In the genomic region with DNA sequence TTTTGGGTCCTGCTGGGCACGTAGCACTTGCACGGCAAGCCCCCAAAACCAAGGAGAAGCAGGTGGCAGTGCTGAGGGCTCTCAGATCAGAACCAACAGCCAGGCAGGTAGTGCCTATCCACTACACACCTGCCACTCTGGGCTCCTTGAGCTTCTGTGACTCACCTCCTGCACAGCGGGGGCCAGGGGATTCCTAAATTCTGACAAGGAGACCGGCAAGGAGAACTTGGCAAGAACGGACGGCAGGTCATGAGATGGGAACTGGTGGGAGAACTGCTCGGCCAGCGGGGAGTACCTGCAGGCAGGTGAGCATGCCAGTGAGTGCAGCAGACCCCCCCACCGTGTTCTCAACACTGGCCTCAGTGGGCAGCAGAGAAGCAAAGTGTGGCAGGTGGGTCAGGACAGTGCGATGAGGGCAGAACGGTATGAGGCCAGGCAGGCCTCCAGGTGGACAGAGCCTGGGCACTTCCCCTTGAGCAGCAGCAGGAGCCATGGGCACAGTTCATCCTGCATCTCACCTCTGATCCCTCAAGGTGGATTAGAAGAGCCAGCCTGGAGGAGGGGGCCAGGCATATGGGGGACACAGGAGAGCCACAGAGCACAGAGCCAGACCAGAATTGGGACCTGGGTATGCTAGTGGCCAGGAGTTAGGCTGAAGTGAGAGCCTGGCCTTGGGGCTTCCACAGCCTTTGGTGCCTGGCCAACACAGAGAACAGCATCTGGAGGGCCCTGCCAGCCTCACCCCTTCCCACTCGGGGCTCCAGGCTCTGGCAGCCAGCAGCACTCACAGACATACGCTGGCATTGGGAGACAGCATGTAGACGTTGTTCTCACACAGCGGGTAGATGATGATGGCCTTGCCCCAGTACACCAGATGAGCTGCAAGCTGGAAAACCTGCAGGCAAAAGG, we compare ENCODE assay signal across 20 cellular contexts. TPM values are rescaled to one million over a fixed set of nuclear protein-coding genes. Genes with fewer than 3 reads are reported as not detected.
DNase-seq lines count a peak whose midpoint lies in the region; ATAC-seq, FAIRE-seq and TF ChIP-seq lines count a peak whose summit lies in the region.
"Had no signal": no experiment of that assay in that cellular context is flagged by ENCODE, and none has a peak within 500 bp of the region (broad histone marks: within the 10 kb centered on the region; RNA-seq: fewer than 3 reads in every experiment).

No MANE protein-coding gene starts in this region.

- H3K27me3 ChIP-seq in H9 (ENCODE audit: insufficient read depth, low read length) (no peaks in the 10 kb centered on the region), HepG2 (ENCODE audit: control insufficient read depth in 1 of 2, insufficient read depth in 2 of 2, low read length in 2 of 2) (no peaks in the 10 kb centered on the region)
- H3K27me3 ChIP-seq: MG63, neutrophil, right atrium auricular region had no signal

- POLR2A ChIA-PET in HepG2 (lab: Yijun Ruan, JAX) = interaction anchor here (0.9 kb wide), 1 partner anchor 15 kb away, joined by 3 read pairs; no protein-coding TSS in a partner anchor

- H3K4me1 ChIP-seq in H9 (ENCODE audit: insufficient read depth, low read length) (no peaks in the 10 kb centered on the region), HepG2 (ENCODE audit: insufficient read depth, low read length) (peaks cover 11% of the 10 kb centered on the region)

- H2AK5ac ChIP-seq in H9 (ENCODE audit: insufficient read length, low read length) = no peak overlapping the region

- TF ChIP-seq CTCF in H9 (conservative IDR thresholded peaks at IDR 0.05) = no peak
- TF ChIP-seq CTCF in HepG2 (CRISPR knock-in tag; IDR thresholded peaks at IDR 0.05) = no peak
- TF ChIP-seq CTCF in mesothelial cell of epicardium (IDR thresholded peaks at IDR 0.05; ENCODE audit: unreplicated experiment) = no peak

- H3K4me3 Mint-ChIP-seq in H9 (no peak overlapping the region), mesothelial cell of epicardium (no peak overlapping the region)
- no peak overlapping the region for H3K4me3 Mint-ChIP-seq in activated T-helper 17 cell treated with anti-CD3 and anti-CD28 coated beads, Interleukin-2, amount 50 U/mL, for 72 hours

- H2BK5ac ChIP-seq in H9 (ENCODE audit: insufficient read length, low read length) = no peak overlapping the region

- no peak overlapping the region for H3K23ac ChIP-seq in H9 (ENCODE audit: insufficient read length, low read depth, low read length)

- no peak overlapping the region for H4K8ac ChIP-seq in H9 (replicated peaks; ENCODE audit: insufficient read length, low read depth, low read length)

- no peak overlapping the region for H3K18ac ChIP-seq in H9 (ENCODE audit: insufficient read length, low read depth, low read length)

- H2BK15ac ChIP-seq in H9 (ENCODE audit: low read depth, low read length) = no peak overlapping the region

- H3K27ac Mint-ChIP-seq in H9 = peak overlapping the region in 2 of 3 experiments; percentile 49 to 79; a peak in 4 of 7 replicates
- H3K27ac Mint-ChIP-seq in mesothelial cell of epicardium = no peak overlapping the region
- no peak overlapping the region for H3K27ac Mint-ChIP-seq in activated T-helper 17 cell treated with anti-CD3 and anti-CD28 coated beads, Interleukin-2, amount 50 U/mL, for 72 hours

- intact Hi-C loops in HepG2 (cut with micrococcal nuclease; ENCODE audit: unreplicated experiment) = no loop called here

- H2BK120ac ChIP-seq in H9 (ENCODE audit: low read depth, low read length, poor library complexity, severe bottlenecking) = no peak overlapping the region

- H3K36me3 Mint-ChIP-seq in H9 (ENCODE audit: insufficient read depth in 1 of 3, low read depth in 3 of 3) = peaks cover 0 to 34% (median 19%) of the 10 kb centered on the region in 3 experiments
- peaks cover 14% of the 10 kb centered on the region for H3K36me3 Mint-ChIP-seq in mesothelial cell of epicardium
- peaks cover 21% of the 10 kb centered on the region for H3K36me3 Mint-ChIP-seq in activated T-helper 17 cell treated with anti-CD3 and anti-CD28 coated beads, Interleukin-2, amount 50 U/mL, for 72 hours (ENCODE audit: low read depth)

- H3K27ac ChIP-seq in H9 (ENCODE audit: insufficient read length, low read depth, low read length) (no peak overlapping the region), HepG2 (ENCODE audit: extremely low read length, insufficient read depth, low read length) (no peak overlapping the region)
- H3K27ac ChIP-seq: neutrophil had no signal

- H3K4ac ChIP-seq in H9 (ENCODE audit: low read depth, low read length) = no peak overlapping the region

- H3K4me1 Mint-ChIP-seq in H9 (peaks cover 0 to 2% of the 10 kb centered on the region in 2 experiments; a peak in 1 of 4 replicates), mesothelial cell of epicardium (peaks cover 2% of the 10 kb centered on the region)
- no peaks in the 10 kb centered on the region for H3K4me1 Mint-ChIP-seq in activated T-helper 17 cell treated with anti-CD3 and anti-CD28 coated beads, Interleukin-2, amount 50 U/mL, for 72 hours

- TF ChIP-seq EP300 in HepG2 (IDR thresholded peaks at IDR 0.05; ENCODE audit: low read depth in 2 of 2, low read length in 2 of 2) (no peak), HepG2 (CRISPR knock-in tag; IDR thresholded peaks at IDR 0.05; ENCODE audit: borderline replicate concordance) (no peak)

- no CpG with 5 or more reads among the region's 15 CpGs for WGBS in H9 (ENCODE audit: extremely low coverage, insufficient read length, low lambda C conversion rate)
- 97% methylated on average over 11 of the region's 15 CpGs for WGBS in HepG2 (ENCODE audit: low lambda C conversion rate)

- H3K23me2 ChIP-seq in H9 (ENCODE audit: insufficient read length, low read depth, low read length, poor library complexity, severe bottlenecking) = no peaks in the 10 kb centered on the region

- no peak for TF ChIP-seq RAD21 in HepG2 (CRISPR knock-in tag; IDR thresholded peaks at IDR 0.05)

- H2AFZ ChIP-seq in H9 (ENCODE audit: low read length) (no peak overlapping the region), HepG2 (ENCODE audit: low read length) (no peak overlapping the region)

- no peak overlapping the region for H3T11ph ChIP-seq in H9 (ENCODE audit: low read length)

- no peak overlapping the region for H2BK20ac ChIP-seq in H9 (ENCODE audit: low read depth, low read length, poor library complexity, severe bottlenecking)

- H2BK12ac ChIP-seq in H9 (ENCODE audit: insufficient read length, low read depth, low read length) = no peak overlapping the region

- H3K4me3 ChIP-seq in HepG2 (replicated peaks in 1 of 3; ENCODE audit: insufficient read depth in 1 of 3, low read depth in 2 of 3, low read length in 3 of 3) = no peak overlapping the region
- H3K4me3 ChIP-seq: MG63, right atrium auricular region had no signal

- H3K56ac ChIP-seq in H9 (ENCODE audit: insufficient read length, low read depth, low read length) = no peak overlapping the region

- H3K14ac ChIP-seq in H9 (ENCODE audit: insufficient read depth, low read length) = no peak overlapping the region

- H3K4me2 ChIP-seq in H9 (ENCODE audit: insufficient read depth, insufficient read length, low read length) (no peak overlapping the region), HepG2 (ENCODE audit: low read depth, low read length) (no peak overlapping the region)

- H4K91ac ChIP-seq in H9 (ENCODE audit: insufficient read length, low read depth, low read length) = no peak overlapping the region

- FAIRE-seq in HepG2 (lab: Jason Lieb, UNC) = no peak
- FAIRE-seq: astrocyte, kidney had no signal

- H4K20me1 ChIP-seq in H9 (ENCODE audit: control insufficient read depth, insufficient read depth, insufficient read length) (no peaks in the 10 kb centered on the region), HepG2 (ENCODE audit: insufficient read depth, low read length) (no peaks in the 10 kb centered on the region)

- BruUV-seq in HepG2 (replicated peaks; lab: Mats Ljungman, UMichigan) = no TSS peak

- H3K27me3 Mint-ChIP-seq in H9 (ENCODE audit: low read depth) (no peaks in the 10 kb centered on the region), mesothelial cell of epicardium (ENCODE audit: low read depth) (no peaks in the 10 kb centered on the region)
- no peaks in the 10 kb centered on the region for H3K27me3 Mint-ChIP-seq in activated T-helper 17 cell treated with anti-CD3 and anti-CD28 coated beads, Interleukin-2, amount 50 U/mL, for 72 hours

- H4K5ac ChIP-seq in H9 (ENCODE audit: insufficient read length, low read depth, low read length) = no peak overlapping the region

- TF ChIP-seq POLR2A in HepG2 (IDR thresholded peaks at IDR 0.05; ENCODE audit: insufficient read depth in 1 of 2, low read depth in 2 of 2, low read length in 2 of 2) = no peak

- CTCF ChIA-PET in HepG2 (lab: Yijun Ruan, JAX; ENCODE audit: low intra/inter-chr PET ratio, low total read pairs) = interaction anchor here (7.9 kb wide), 1 partner anchor 26 kb away, joined by 155 read pairs; no protein-coding TSS in a partner anchor

- in situ Hi-C loops in HepG2 (cut with HindIII; ENCODE audit: extremely low pct_ligation_motif_present, low pct_unique_long_range_greater_than_20kb) = no loop called here

- H3K9ac ChIP-seq in H9 (ENCODE audit: extremely low read depth, insufficient read length, low read length) (no peak overlapping the region), HepG2 (ENCODE audit: insufficient read depth, low read depth, low read length) (no peak overlapping the region)

- no peaks in the 10 kb centered on the region for H3K79me2 ChIP-seq in H9 (ENCODE audit: insufficient read depth, low read length)
- H3K79me2 ChIP-seq in HepG2 (ENCODE audit: insufficient read depth, low read length) = no peaks in the 10 kb centered on the region

- H3K9me3 Mint-ChIP-seq in H9 (no peaks in the 10 kb centered on the region; a peak in 1 of 5 replicates), mesothelial cell of epicardium (no peaks in the 10 kb centered on the region)
- H3K9me3 Mint-ChIP-seq in activated T-helper 17 cell treated with anti-CD3 and anti-CD28 coated beads, Interleukin-2, amount 50 U/mL, for 72 hours = no peaks in the 10 kb centered on the region

- H3K36me3 ChIP-seq in HepG2 (replicated peaks in 1 of 2; ENCODE audit: control insufficient read depth in 1 of 2, insufficient read depth in 2 of 2, low read length in 2 of 2) = peaks cover 16 to 19% of the 10 kb centered on the region in 2 experiments; a peak in 4 of 5 replicates

- DNase-seq in H9 (no peak), NCI-H345 (lab: John Stamatoyannopoulos, UW) (peak; percentile 37), HepG2 (ENCODE audit: low spot score) (no peak), mesothelial cell of epicardium (ENCODE audit: low spot score in 2 of 2, unreplicated experiment in 2 of 2) (no peak), HK-2 (ENCODE audit: unreplicated experiment) (no peak)
- DNase-seq: activated gamma-delta T cell treated with Interleukin-2 at 50 U/mL for 16 hours; AML-193; Calu3; cortex of kidney; kidney; MG63; NCI-H2081; NK-92 treated with Interleukin-12 subunit alpha and Interleukin-12 subunit beta, amount 100 ng/mL, for 24 hours; Right ventricle myocardium superior; T-helper 2 cell had no signal

- no peak for ATAC-seq in HepG2
- no peak for ATAC-seq in activated T-helper 17 cell treated with anti-CD3 and anti-CD28 coated beads, Interleukin-2, amount 50 U/mL, for 72 hours (replicated peaks)
- ATAC-seq: esophagus mucosa had no signal

- H3K79me1 ChIP-seq in H9 (ENCODE audit: insufficient read depth, low read depth, low read length, poor library complexity, severe bottlenecking) = no peaks in the 10 kb centered on the region

- no peaks in the 10 kb centered on the region for H3K9me3 ChIP-seq in H9 (ENCODE audit: control insufficient read depth, low read depth, low read length)
- no peaks in the 10 kb centered on the region for H3K9me3 ChIP-seq in HepG2 (ENCODE audit: low read length)
- H3K9me3 ChIP-seq: MG63, neutrophil, right atrium auricular region had no signal

RNA-seq across cellular contexts. Expression of gene MPG, which starts 14.7 kb away (rescaled TPM):
- total RNA-seq in H9 (2021) (39.1 and 41.7 TPM in 2 replicates), HepG2 (2016; rRNA removed; fragmentation: Illumina TruSeq; extraction: Trizol) (56.4 and 62.5 TPM in 2 replicates), mesothelial cell of epicardium (43.4 to 44.7 TPM (median 44.2 TPM) in 3 replicates)
- total RNA-seq in HepG2 (2016; cell fraction: cytosol; rRNA removed; fragmentation: Illumina TruSeq; extraction: Trizol; ENCODE audit: low read depth) = 46.3 and 53.1 TPM in 2 replicates
- 55.9 and 64.7 TPM in 2 replicates for total RNA-seq in HepG2 (2016; cell fraction: insoluble cytoplasmic fraction; rRNA removed; fragmentation: Illumina TruSeq; extraction: Trizol)
- 57.4 and 76.0 TPM in 2 replicates for total RNA-seq in HepG2 (2016; cell fraction: membrane; rRNA removed; fragmentation: Illumina TruSeq; extraction: Trizol)
- total RNA-seq in HepG2 (2016; cell fraction: nucleus; rRNA removed; fragmentation: Illumina TruSeq; extraction: Trizol) = 33.2 and 35.5 TPM in 2 replicates
- polyA plus RNA-seq in HepG2 (2011; rRNA removed) = 59.1 and 74.2 TPM in 2 replicates
- 62.1 and 108 TPM in 2 replicates for polyA plus RNA-seq in HepG2 (2011; cell fraction: cytosol; rRNA removed)
- 58.8 and 62.5 TPM in 2 replicates for polyA plus RNA-seq in HepG2 (2011; cell fraction: nucleus; rRNA removed)
- 30.3 and 43.2 TPM in 2 replicates for polyA plus RNA-seq in HepG2 (2012)
- polyA plus RNA-seq in HepG2 (2016; cell fraction: cytosol; fragmentation: Illumina TruSeq; extraction: Trizol; ENCODE audit: low read depth) = 53.6 and 59.3 TPM in 2 replicates
- polyA plus RNA-seq in HepG2 (2016; cell fraction: insoluble cytoplasmic fraction; fragmentation: Illumina TruSeq; extraction: Trizol; ENCODE audit: low read depth) = 53.6 and 58.3 TPM in 2 replicates
- polyA plus RNA-seq in HepG2 (2016; cell fraction: membrane; fragmentation: Illumina TruSeq; extraction: Trizol; ENCODE audit: low read depth) = 56.7 and 61.4 TPM in 2 replicates
- 53.3 and 60.6 TPM in 2 replicates for polyA plus RNA-seq in HepG2 (2016; cell fraction: nucleus; fragmentation: Illumina TruSeq; extraction: Trizol; ENCODE audit: insufficient read depth, low read depth)
- 22.4 and 34.8 TPM in 2 replicates for polyA minus RNA-seq in HepG2 (2011; rRNA and poly(A)+ RNA removed; ENCODE audit: low replicate concordance)
- 27.0 and 35.2 TPM in 2 replicates for polyA minus RNA-seq in HepG2 (2011; cell fraction: cytosol; rRNA and poly(A)+ RNA removed)
- 5.8 and 10.3 TPM in 2 replicates for polyA minus RNA-seq in HepG2 (2011; cell fraction: nucleus; rRNA and poly(A)+ RNA removed)
- 10 to 100 TPM; 45.6 to 51.9 TPM for total RNA-seq in activated T-helper 17 cell treated with anti-CD3 and anti-CD28 coated beads, Interleukin-2, amount 50 U/mL, for 72 hours

RNA-seq across cellular contexts. Expression of gene RHBDF1, which starts 20.3 kb away (rescaled TPM):
- total RNA-seq in H9 (2021) (34.6 and 35.7 TPM in 2 replicates), HepG2 (2016; rRNA removed; fragmentation: Illumina TruSeq; extraction: Trizol) (1.8 and 5.4 TPM in 2 replicates), mesothelial cell of epicardium (73.5 to 81.2 TPM (median 73.5 TPM) in 3 replicates)
- 0.81 and 1.8 TPM in 2 replicates for total RNA-seq in HepG2 (2016; cell fraction: cytosol; rRNA removed; fragmentation: Illumina TruSeq; extraction: Trizol; ENCODE audit: low read depth)
- 1.4 and 5.9 TPM in 2 replicates for total RNA-seq in HepG2 (2016; cell fraction: insoluble cytoplasmic fraction; rRNA removed; fragmentation: Illumina TruSeq; extraction: Trizol)
- total RNA-seq in HepG2 (2016; cell fraction: membrane; rRNA removed; fragmentation: Illumina TruSeq; extraction: Trizol) = 0.96 and 1.5 TPM in 2 replicates
- total RNA-seq in HepG2 (2016; cell fraction: nucleus; rRNA removed; fragmentation: Illumina TruSeq; extraction: Trizol) = 6.4 and 8.4 TPM in 2 replicates
- polyA plus RNA-seq in HepG2 (2011; rRNA removed) = 26.9 and 28.1 TPM in 2 replicates
- polyA plus RNA-seq in HepG2 (2011; cell fraction: cytosol; rRNA removed) = 8.5 and 9.9 TPM in 2 replicates
- polyA plus RNA-seq in HepG2 (2011; cell fraction: nucleus; rRNA removed) = 199 and 238 TPM in 2 replicates
- polyA plus RNA-seq in HepG2 (2012) = 4.3 and 9.2 TPM in 2 replicates
- 0.72 and 0.88 TPM in 2 replicates for polyA plus RNA-seq in HepG2 (2016; cell fraction: cytosol; fragmentation: Illumina TruSeq; extraction: Trizol; ENCODE audit: low read depth)
- 1.7 and 2.1 TPM in 2 replicates for polyA plus RNA-seq in HepG2 (2016; cell fraction: insoluble cytoplasmic fraction; fragmentation: Illumina TruSeq; extraction: Trizol; ENCODE audit: low read depth)
- polyA plus RNA-seq in HepG2 (2016; cell fraction: membrane; fragmentation: Illumina TruSeq; extraction: Trizol; ENCODE audit: low read depth) = 1.1 and 1.3 TPM in 2 replicates
- polyA plus RNA-seq in HepG2 (2016; cell fraction: nucleus; fragmentation: Illumina TruSeq; extraction: Trizol; ENCODE audit: insufficient read depth, low read depth) = 26.0 and 29.9 TPM in 2 replicates
- polyA minus RNA-seq in HepG2 (2011; rRNA and poly(A)+ RNA removed; ENCODE audit: low replicate concordance) = 10.2 and 17.2 TPM in 2 replicates
- 4.0 and 4.5 TPM in 2 replicates for polyA minus RNA-seq in HepG2 (2011; cell fraction: cytosol; rRNA and poly(A)+ RNA removed)
- 18.3 and 18.5 TPM in 2 replicates for polyA minus RNA-seq in HepG2 (2011; cell fraction: nucleus; rRNA and poly(A)+ RNA removed)
- total RNA-seq in activated T-helper 17 cell treated with anti-CD3 and anti-CD28 coated beads, Interleukin-2, amount 50 U/mL, for 72 hours = under 1 TPM in 1 of 2 donors, not detected in 1; 0.24 TPM

RNA-seq across cellular contexts. Expression of gene SNRNP25, which starts 39.1 kb away (rescaled TPM):
- total RNA-seq in H9 (2021) (75.3 and 78.5 TPM in 2 replicates), HepG2 (2016; rRNA removed; fragmentation: Illumina TruSeq; extraction: Trizol) (97.4 and 103 TPM in 2 replicates), mesothelial cell of epicardium (33.1 to 34.8 TPM (median 33.9 TPM) in 3 replicates)
- total RNA-seq in HepG2 (2016; cell fraction: cytosol; rRNA removed; fragmentation: Illumina TruSeq; extraction: Trizol; ENCODE audit: low read depth) = 131 and 159 TPM in 2 replicates
- 98.3 and 99.2 TPM in 2 replicates for total RNA-seq in HepG2 (2016; cell fraction: insoluble cytoplasmic fraction; rRNA removed; fragmentation: Illumina TruSeq; extraction: Trizol)
- 209 and 211 TPM in 2 replicates for total RNA-seq in HepG2 (2016; cell fraction: membrane; rRNA removed; fragmentation: Illumina TruSeq; extraction: Trizol)
- total RNA-seq in HepG2 (2016; cell fraction: nucleus; rRNA removed; fragmentation: Illumina TruSeq; extraction: Trizol) = 35.7 and 35.9 TPM in 2 replicates
- 26.5 and 34.1 TPM in 2 replicates for polyA plus RNA-seq in HepG2 (2011; rRNA removed)
- polyA plus RNA-seq in HepG2 (2011; cell fraction: cytosol; rRNA removed) = 30.0 and 42.1 TPM in 2 replicates
- 14.5 and 15.2 TPM in 2 replicates for polyA plus RNA-seq in HepG2 (2011; cell fraction: nucleus; rRNA removed)
- polyA plus RNA-seq in HepG2 (2012) = 20.6 and 26.4 TPM in 2 replicates
- 174 and 209 TPM in 2 replicates for polyA plus RNA-seq in HepG2 (2016; cell fraction: cytosol; fragmentation: Illumina TruSeq; extraction: Trizol; ENCODE audit: low read depth)
- polyA plus RNA-seq in HepG2 (2016; cell fraction: insoluble cytoplasmic fraction; fragmentation: Illumina TruSeq; extraction: Trizol; ENCODE audit: low read depth) = 104 and 113 TPM in 2 replicates
- 222 and 223 TPM in 2 replicates for polyA plus RNA-seq in HepG2 (2016; cell fraction: membrane; fragmentation: Illumina TruSeq; extraction: Trizol; ENCODE audit: low read depth)
- 66.9 and 75.9 TPM in 2 replicates for polyA plus RNA-seq in HepG2 (2016; cell fraction: nucleus; fragmentation: Illumina TruSeq; extraction: Trizol; ENCODE audit: insufficient read depth, low read depth)
- polyA minus RNA-seq in HepG2 (2011; rRNA and poly(A)+ RNA removed; ENCODE audit: low replicate concordance) = 12.7 and 34.1 TPM in 2 replicates
- 4.7 and 7.8 TPM in 2 replicates for polyA minus RNA-seq in HepG2 (2011; cell fraction: cytosol; rRNA and poly(A)+ RNA removed)
- 7.2 and 9.5 TPM in 2 replicates for polyA minus RNA-seq in HepG2 (2011; cell fraction: nucleus; rRNA and poly(A)+ RNA removed)
- total RNA-seq in activated T-helper 17 cell treated with anti-CD3 and anti-CD28 coated beads, Interleukin-2, amount 50 U/mL, for 72 hours = 10 to 100 TPM; 34.4 to 60.3 TPM

RNA-seq across cellular contexts. Expression of gene POLR3K, which starts 39.3 kb away (rescaled TPM):
- total RNA-seq in H9 (2021) (53.6 and 56.6 TPM in 2 replicates), HepG2 (2016; rRNA removed; fragmentation: Illumina TruSeq; extraction: Trizol) (18.8 and 22.4 TPM in 2 replicates), mesothelial cell of epicardium (8.7 to 9.2 TPM (median 9.1 TPM) in 3 replicates)
- 10.0 and 10.3 TPM in 2 replicates for total RNA-seq in HepG2 (2016; cell fraction: cytosol; rRNA removed; fragmentation: Illumina TruSeq; extraction: Trizol; ENCODE audit: low read depth)
- 19.8 and 23.7 TPM in 2 replicates for total RNA-seq in HepG2 (2016; cell fraction: insoluble cytoplasmic fraction; rRNA removed; fragmentation: Illumina TruSeq; extraction: Trizol)
- 11.2 and 12.8 TPM in 2 replicates for total RNA-seq in HepG2 (2016; cell fraction: membrane; rRNA removed; fragmentation: Illumina TruSeq; extraction: Trizol)
- total RNA-seq in HepG2 (2016; cell fraction: nucleus; rRNA removed; fragmentation: Illumina TruSeq; extraction: Trizol) = 8.8 and 11.3 TPM in 2 replicates
- polyA plus RNA-seq in HepG2 (2011; rRNA removed) = 14.8 TPM in 2 replicates
- 22.5 and 26.6 TPM in 2 replicates for polyA plus RNA-seq in HepG2 (2011; cell fraction: cytosol; rRNA removed)
- polyA plus RNA-seq in HepG2 (2011; cell fraction: nucleus; rRNA removed) = 10.5 and 11.1 TPM in 2 replicates
- polyA plus RNA-seq in HepG2 (2012) = 14.3 and 17.5 TPM in 2 replicates
- 9.1 and 9.8 TPM in 2 replicates for polyA plus RNA-seq in HepG2 (2016; cell fraction: cytosol; fragmentation: Illumina TruSeq; extraction: Trizol; ENCODE audit: low read depth)
- 34.2 and 38.7 TPM in 2 replicates for polyA plus RNA-seq in HepG2 (2016; cell fraction: insoluble cytoplasmic fraction; fragmentation: Illumina TruSeq; extraction: Trizol; ENCODE audit: low read depth)
- polyA plus RNA-seq in HepG2 (2016; cell fraction: membrane; fragmentation: Illumina TruSeq; extraction: Trizol; ENCODE audit: low read depth) = 11.8 and 11.9 TPM in 2 replicates
- polyA plus RNA-seq in HepG2 (2016; cell fraction: nucleus; fragmentation: Illumina TruSeq; extraction: Trizol; ENCODE audit: insufficient read depth, low read depth) = 18.2 and 22.9 TPM in 2 replicates
- 15.9 and 48.0 TPM in 2 replicates for polyA minus RNA-seq in HepG2 (2011; rRNA and poly(A)+ RNA removed; ENCODE audit: low replicate concordance)
- 5.5 and 7.7 TPM in 2 replicates for polyA minus RNA-seq in HepG2 (2011; cell fraction: cytosol; rRNA and poly(A)+ RNA removed)
- polyA minus RNA-seq in HepG2 (2011; cell fraction: nucleus; rRNA and poly(A)+ RNA removed) = 8.8 and 10.9 TPM in 2 replicates
- 10 to 100 TPM; 26.4 to 61.9 TPM for total RNA-seq in activated T-helper 17 cell treated with anti-CD3 and anti-CD28 coated beads, Interleukin-2, amount 50 U/mL, for 72 hours

RNA-seq across cellular contexts. Expression of gene NPRL3, which starts 45.8 kb away (rescaled TPM):
- 36.9 and 37.1 TPM in 2 replicates for total RNA-seq in H9 (2021)
- 5.2 and 6.5 TPM in 2 replicates for total RNA-seq in HepG2 (2016; rRNA removed; fragmentation: Illumina TruSeq; extraction: Trizol)
- 11.5 and 11.7 TPM in 2 replicates for total RNA-seq in HepG2 (2016; cell fraction: cytosol; rRNA removed; fragmentation: Illumina TruSeq; extraction: Trizol; ENCODE audit: low read depth)
- total RNA-seq in HepG2 (2016; cell fraction: insoluble cytoplasmic fraction; rRNA removed; fragmentation: Illumina TruSeq; extraction: Trizol) = 5.9 and 6.4 TPM in 2 replicates
- total RNA-seq in HepG2 (2016; cell fraction: membrane; rRNA removed; fragmentation: Illumina TruSeq; extraction: Trizol) = 10.1 and 10.8 TPM in 2 replicates
- total RNA-seq in HepG2 (2016; cell fraction: nucleus; rRNA removed; fragmentation: Illumina TruSeq; extraction: Trizol) = 8.0 and 8.3 TPM in 2 replicates
- polyA plus RNA-seq in HepG2 (2011; rRNA removed) = 7.9 and 9.9 TPM in 2 replicates
- 4.5 and 4.8 TPM in 2 replicates for polyA plus RNA-seq in HepG2 (2011; cell fraction: cytosol; rRNA removed)
- polyA plus RNA-seq in HepG2 (2011; cell fraction: nucleus; rRNA removed) = 39.7 and 53.9 TPM in 2 replicates
- 19.3 and 29.5 TPM in 2 replicates for polyA plus RNA-seq in HepG2 (2012)
- polyA plus RNA-seq in HepG2 (2016; cell fraction: cytosol; fragmentation: Illumina TruSeq; extraction: Trizol; ENCODE audit: low read depth) = 17.8 and 18.7 TPM in 2 replicates
- 16.6 and 24.0 TPM in 2 replicates for polyA plus RNA-seq in HepG2 (2016; cell fraction: insoluble cytoplasmic fraction; fragmentation: Illumina TruSeq; extraction: Trizol; ENCODE audit: low read depth)
- polyA plus RNA-seq in HepG2 (2016; cell fraction: membrane; fragmentation: Illumina TruSeq; extraction: Trizol; ENCODE audit: low read depth) = 26.9 and 32.5 TPM in 2 replicates
- polyA plus RNA-seq in HepG2 (2016; cell fraction: nucleus; fragmentation: Illumina TruSeq; extraction: Trizol; ENCODE audit: insufficient read depth, low read depth) = 24.4 and 31.0 TPM in 2 replicates
- 25.9 and 39.1 TPM in 2 replicates for polyA minus RNA-seq in HepG2 (2011; rRNA and poly(A)+ RNA removed; ENCODE audit: low replicate concordance)
- 9.3 and 11.2 TPM in 2 replicates for polyA minus RNA-seq in HepG2 (2011; cell fraction: cytosol; rRNA and poly(A)+ RNA removed)
- polyA minus RNA-seq in HepG2 (2011; cell fraction: nucleus; rRNA and poly(A)+ RNA removed) = 12.3 and 19.1 TPM in 2 replicates
- total RNA-seq in mesothelial cell of epicardium = 43.5 to 45.8 TPM (median 44.5 TPM) in 3 replicates
- total RNA-seq in activated T-helper 17 cell treated with anti-CD3 and anti-CD28 coated beads, Interleukin-2, amount 50 U/mL, for 72 hours = 10 to 100 TPM; 33.7 to 48.3 TPM

Comparison
In these comparisons a context has a peak if more than half of its experiments do, and no peak if none do; other contexts are left out.
1. H3K27ac Mint-ChIP-seq: peak in H9 (2 of 3); none in mesothelial cell of epicardium (single experiment) and activated T-helper 17 cell treated with anti-CD3 and anti-CD28 coated beads, Interleukin-2, amount 50 U/mL, for 72 hours (single experiment).